In genomic region chr5:152542741-152543140, GRCh38 we compare ENCODE assay signal across 14 cellular contexts.
A peak's percentile ranks its signal among the peaks of the same experiment; 100 is the strongest.
DNase-seq lines count a peak whose midpoint lies in the region; ATAC-seq and TF ChIP-seq lines count a peak whose summit lies in the region.
"Had no signal": no experiment of that assay in that cellular context is flagged by ENCODE, and none has a peak within 500 bp of the region (broad histone marks: within the 10 kb centered on the region; RNA-seq: fewer than 3 reads in every experiment).

No MANE protein-coding gene starts in this region.

- no peaks in the 10 kb centered on the region for H4K20me1 ChIP-seq in DND-41 (ENCODE audit: insufficient read depth, low read length)

- H3K27ac ChIP-seq in DND-41 (ENCODE audit: low read length), result no peak overlapping the region
- H3K27ac ChIP-seq: left ventricle myocardium inferior had no signal

- H3K9ac ChIP-seq in DND-41 (ENCODE audit: low read depth, low read length), result no peak overlapping the region

- H3K4me1 ChIP-seq in DND-41 (ENCODE audit: insufficient read depth, low read length), result no peaks in the 10 kb centered on the region
- H3K4me1 ChIP-seq: left ventricle myocardium inferior had no signal

- DNase-seq in DND-41, result peak; percentile 24
- DNase-seq in MV-4-11 (lab: John Stamatoyannopoulos, UW), result peak; percentile 2
- peak; percentile 0 to 10 for DNase-seq in cardiac fibroblast (ENCODE audit: low read depth in 2 of 2)
- no peak for DNase-seq in left lobe of liver (ENCODE audit: low spot score)
- DNase-seq in inferior parietal cortex (ENCODE audit: extremely low spot score), result no peak
- no peak for DNase-seq in activated CD4-positive, CD25-positive, alpha-beta regulatory T cell (lab: John Stamatoyannopoulos, UW)
- no peak for DNase-seq in ureter (ENCODE audit: low spot score)
- DNase-seq: activated CD4-positive, CD25-positive, alpha-beta regulatory T cell treated with anti-CD3 and anti-CD28 coated beads, Interleukin-2, amount 50 U/mL, for 72 hours; activated T-cell treated with anti-CD3 and anti-CD28 coated beads, Interleukin-2, amount 50 U/mL, for 48 hours; left ventricle myocardium inferior; NCI-H1105 treated with DMSO at 0.1 percent for 48 hours; NCI-H524; SIG-M5 had no signal

- no peaks in the 10 kb centered on the region for H3K9me3 ChIP-seq in DND-41 (ENCODE audit: insufficient read depth, low read length, severe bottlenecking)
- H3K9me3 ChIP-seq: left ventricle myocardium inferior had no signal

- H3K36me3 ChIP-seq in DND-41 (ENCODE audit: insufficient read depth, low read length), result no peaks in the 10 kb centered on the region
- H3K36me3 ChIP-seq: left ventricle myocardium inferior had no signal

- no peak for TF ChIP-seq CTCF in DND-41 (IDR thresholded peaks at IDR 0.05; ENCODE audit: borderline replicate concordance, extremely low read depth, low read length, poor library complexity, severe bottlenecking)
- TF ChIP-seq CTCF in cardiac fibroblast (IDR thresholded peaks at IDR 0.05; ENCODE audit: low read depth, low read length), result no peak

- H3K4me2 ChIP-seq in DND-41 (ENCODE audit: insufficient read depth, low read length), result no peak overlapping the region

- no peaks in the 10 kb centered on the region for H3K79me2 ChIP-seq in DND-41 (ENCODE audit: insufficient read depth, low read length)

- ATAC-seq in DND-41 (ENCODE audit: insufficient read depth, low read depth) (peak; percentile 59; the same call in 2 of the 3 replicates), left lobe of liver (peak; percentile 33)
- ATAC-seq in activated CD4-positive, CD25-positive, alpha-beta regulatory T cell treated with anti-CD3 and anti-CD28 coated beads, Interleukin-2, amount 50 U/mL, for 24 hours, result no peak

- H2AFZ ChIP-seq in DND-41 (ENCODE audit: low read depth, low read length), result no peak overlapping the region

- H3K27me3 ChIP-seq in DND-41 (ENCODE audit: insufficient read depth, low read length, poor library complexity), result no peaks in the 10 kb centered on the region

- H3K4me3 ChIP-seq in DND-41 (ENCODE audit: low read depth in 1 of 2, low read length in 2 of 2) (no peak overlapping the region), cardiac fibroblast (replicated peaks in 1 of 2; ENCODE audit: low read depth in 2 of 2, low read length in 2 of 2) (no peak overlapping the region)
- H3K4me3 ChIP-seq: left ventricle myocardium inferior had no signal

Comparison
In these comparisons a context has a peak if more than half of its experiments do, and no peak if none do; other contexts are left out.
1. ATAC-seq: peak in DND-41 (single experiment) and left lobe of liver (single experiment); none in activated CD4-positive, CD25-positive, alpha-beta regulatory T cell treated with anti-CD3 and anti-CD28 coated beads, Interleukin-2, amount 50 U/mL, for 24 hours (0 of 2).
2. DNase-seq: peak in DND-41 (single experiment), MV-4-11 (single experiment) and cardiac fibroblast (2 of 2); none in left lobe of liver (single experiment), inferior parietal cortex (single experiment), activated CD4-positive, CD25-positive, alpha-beta regulatory T cell (0 of 4) and ureter (single experiment).